In genomic region chr2:228870993-228871392, GRCh38 we compare ENCODE assay signal across 23 cellular contexts.
"Had no signal": no experiment of that assay in that cellular context is flagged by ENCODE, and none has a peak within 500 bp of the region (broad histone marks: within the 10 kb centered on the region; RNA-seq: fewer than 3 reads in every experiment).

No MANE protein-coding gene starts in this region.

- DNase-seq: cortex of kidney; effector CD8-positive, alpha-beta T cell; effector memory CD8-positive, alpha-beta T cell; endodermal cell; erythroblast; esophagus squamous epithelium; foreskin fibroblast; foreskin melanocyte; gastrocnemius medialis; glutamatergic neuron; head of caudate nucleus; heart right ventricle; hippocampal formation; left cardiac atrium; left lung; left ventricle myocardium superior; lower lobe of right lung; mesenchymal stem cell; mucosa of descending colon; naive B cell; naive thymus-derived CD8-positive, alpha-beta T cell had no signal

- H3K27ac ChIP-seq: epithelial cell of prostate, esophagus squamous epithelium, gastrocnemius medialis, heart right ventricle, left lung, lower lobe of right lung had no signal

- H3K4me1 ChIP-seq: esophagus squamous epithelium, gastrocnemius medialis, left lung had no signal

- H3K27me3 ChIP-seq: esophagus squamous epithelium, gastrocnemius medialis, heart right ventricle, left lung had no signal

- H3K36me3 ChIP-seq: esophagus squamous epithelium, gastrocnemius medialis, heart right ventricle, left lung, lower lobe of right lung had no signal

- H3K4me3 ChIP-seq: esophagus squamous epithelium, gastrocnemius medialis, heart right ventricle, left lung, lower lobe of right lung, mucosa of descending colon had no signal

- H3K9me3 ChIP-seq: esophagus squamous epithelium, gastrocnemius medialis, lower lobe of right lung, mucosa of descending colon had no signal

- ATAC-seq: effector memory CD8-positive, alpha-beta T cell; esophagus mucosa; gastrocnemius medialis; heart right ventricle; left cardiac atrium; left lung; left ventricle myocardium superior; lower lobe of right lung; mucosa of descending colon; naive thymus-derived CD8-positive, alpha-beta T cell had no signal
